In the genomic region with DNA sequence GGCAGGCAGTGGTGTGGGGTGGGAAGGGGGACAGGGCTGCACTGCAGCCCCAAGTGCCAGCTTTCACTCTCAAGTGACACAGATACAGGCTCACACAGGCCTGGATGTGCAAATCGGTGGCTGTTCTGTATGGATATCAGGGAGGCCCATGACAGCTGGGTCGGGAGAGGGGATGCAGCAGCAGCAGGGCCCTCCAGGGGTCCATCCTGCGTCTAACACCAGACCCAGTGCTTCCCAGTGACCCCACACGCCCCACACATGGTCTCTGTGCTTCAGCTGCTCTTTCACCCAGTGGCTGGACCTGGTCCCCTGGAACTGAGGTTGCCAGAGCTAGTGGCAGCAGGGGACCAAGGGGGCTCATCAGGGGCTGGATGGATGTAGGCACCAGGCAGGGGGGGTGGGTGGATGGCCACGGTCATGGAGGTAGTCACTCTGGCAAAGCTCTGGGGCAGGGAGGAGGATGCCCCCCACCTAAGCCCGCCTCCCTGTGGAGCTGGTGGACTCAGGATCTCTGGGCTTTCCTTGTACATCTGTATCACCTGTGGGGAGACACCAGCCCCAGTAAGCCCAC, we compare ENCODE assay signal across 19 cellular contexts. TPM values are rescaled to one million over a fixed set of nuclear protein-coding genes. Genes with fewer than 3 reads are reported as not detected.
"Had no signal": no experiment of that assay in that cellular context is flagged by ENCODE, and none has a peak within 500 bp of the region (broad histone marks: within the 10 kb centered on the region; RNA-seq: fewer than 3 reads in every experiment).

No MANE protein-coding gene starts in this region.

- H3K9me3 ChIP-seq: gastroesophageal sphincter, suprapubic skin, upper lobe of right lung had no signal

- H3K4me3 Mint-ChIP-seq: activated CD4-positive, alpha-beta T cell treated with anti-CD3 and anti-CD28 coated beads for 36 hours; activated CD8-positive, alpha-beta memory T cell treated with anti-CD3 and anti-CD28 coated beads, Interleukin-2, amount 10 ng/mL, durations not matched to agents 7 days and 5 days had no signal

- ATAC-seq: activated CD4-positive, alpha-beta T cell treated with anti-CD3 and anti-CD28 coated beads for 36 hours; activated CD8-positive, alpha-beta memory T cell treated with anti-CD3 and anti-CD28 coated beads, Interleukin-2, amount 10 ng/mL, durations not matched to agents 7 days and 5 days; gastroesophageal sphincter; natural killer cell; upper lobe of right lung had no signal

- H3K27ac ChIP-seq: brain microvascular endothelial cell, epithelial cell of prostate, suprapubic skin, upper lobe of right lung had no signal

- H3K27me3 Mint-ChIP-seq: activated CD4-positive, alpha-beta memory T cell treated with anti-CD3 and anti-CD28 coated beads for 36 hours; activated CD4-positive, alpha-beta T cell treated with anti-CD3 and anti-CD28 coated beads for 36 hours; activated CD8-positive, alpha-beta memory T cell treated with anti-CD3 and anti-CD28 coated beads, Interleukin-2, amount 10 ng/mL, durations not matched to agents 7 days and 5 days; activated naive CD8-positive, alpha-beta T cell; central memory CD8-positive, alpha-beta T cell; stimulated activated naive CD8-positive, alpha-beta T cell treated with anti-CD3 and anti-CD28 coated beads, Interleukin-15, Interleukin-2, amounts not matched to agents 100 ng/mL and 50 ng/mL, for 24 hours had no signal

- H3K4me3 ChIP-seq: gastroesophageal sphincter, skin epidermis, suprapubic skin, upper lobe of right lung had no signal

- H3K27ac Mint-ChIP-seq: activated CD4-positive, alpha-beta memory T cell treated with anti-CD3 and anti-CD28 coated beads for 36 hours; activated CD4-positive, alpha-beta T cell treated with anti-CD3 and anti-CD28 coated beads for 36 hours; activated CD8-positive, alpha-beta memory T cell treated with anti-CD3 and anti-CD28 coated beads, Interleukin-2, amount 10 ng/mL, durations not matched to agents 7 days and 5 days; activated naive CD8-positive, alpha-beta T cell; stimulated activated naive CD8-positive, alpha-beta T cell treated with anti-CD3 and anti-CD28 coated beads, Interleukin-15, Interleukin-2, amounts not matched to agents 100 ng/mL and 50 ng/mL, for 24 hours; T-helper 1 cell treated with Interleukin-12 subunit alpha and Interleukin-12 subunit beta and Interleukin-4 antibody, amounts not matched to agents 30 μg/mL and 1 μg/mL, for 36 hours had no signal

- H3K36me3 ChIP-seq: brain microvascular endothelial cell, suprapubic skin, upper lobe of right lung had no signal

- DNase-seq: activated CD4-positive, alpha-beta memory T cell treated with anti-CD3 and anti-CD28 coated beads for 36 hours; activated CD4-positive, alpha-beta T cell treated with anti-CD3 and anti-CD28 coated beads for 36 hours; activated CD8-positive, alpha-beta memory T cell treated with anti-CD3 and anti-CD28 coated beads, Interleukin-2, amount 10 ng/mL, durations not matched to agents 7 days and 5 days; activated T-cell treated with anti-CD3 and anti-CD28 coated beads, Interleukin-2, amount 50 U/mL, for 1 hour; brain microvascular endothelial cell; effector memory CD4-positive, alpha-beta T cell; natural killer cell; nucleus accumbens; stimulated activated CD4-positive, alpha-beta T cell treated with anti-CD3 and anti-CD28 coated beads, Interleukin-4, amount 100 ng/mL, for 24 hours; upper lobe of right lung had no signal

- H3K9me3 Mint-ChIP-seq: activated CD4-positive, alpha-beta memory T cell treated with anti-CD3 and anti-CD28 coated beads for 36 hours; central memory CD8-positive, alpha-beta T cell; natural killer cell; stimulated activated naive CD8-positive, alpha-beta T cell treated with anti-CD3 and anti-CD28 coated beads, Interleukin-15, Interleukin-2, amounts not matched to agents 100 ng/mL and 50 ng/mL, for 24 hours; T-helper 1 cell treated with Interleukin-12 subunit alpha and Interleukin-12 subunit beta and Interleukin-4 antibody, amounts not matched to agents 30 μg/mL and 1 μg/mL, for 36 hours had no signal

- H3K27me3 ChIP-seq: brain microvascular endothelial cell, gastroesophageal sphincter, suprapubic skin, upper lobe of right lung had no signal

- H3K36me3 Mint-ChIP-seq: activated CD4-positive, alpha-beta memory T cell treated with anti-CD3 and anti-CD28 coated beads for 36 hours; activated CD8-positive, alpha-beta memory T cell treated with anti-CD3 and anti-CD28 coated beads, Interleukin-2, amount 10 ng/mL, durations not matched to agents 7 days and 5 days; activated naive CD8-positive, alpha-beta T cell; natural killer cell had no signal

RNA-seq across cellular contexts. Expression of a gene that starts 15.1 kb away (rescaled TPM):
- total RNA-seq: mucosa of gallbladder, suprapubic skin, upper lobe of right lung had no signal

RNA-seq across cellular contexts. Expression of a gene that starts 34.2 kb away (rescaled TPM):
- total RNA-seq: upper lobe of right lung had no signal
